ENCODE assay signal across 1 cellular context in genomic region chr2:44167908-44168683, GRCh38.
TF ChIP-seq lines count a peak whose summit lies in the region.

No MANE protein-coding gene starts in this region.

TF ChIP-seq in HCT116, 20 proteins besides CTCF, POLR2A, EP300 and RAD21 (continued from another document):
- TF ChIP-seq, protein P1, sequence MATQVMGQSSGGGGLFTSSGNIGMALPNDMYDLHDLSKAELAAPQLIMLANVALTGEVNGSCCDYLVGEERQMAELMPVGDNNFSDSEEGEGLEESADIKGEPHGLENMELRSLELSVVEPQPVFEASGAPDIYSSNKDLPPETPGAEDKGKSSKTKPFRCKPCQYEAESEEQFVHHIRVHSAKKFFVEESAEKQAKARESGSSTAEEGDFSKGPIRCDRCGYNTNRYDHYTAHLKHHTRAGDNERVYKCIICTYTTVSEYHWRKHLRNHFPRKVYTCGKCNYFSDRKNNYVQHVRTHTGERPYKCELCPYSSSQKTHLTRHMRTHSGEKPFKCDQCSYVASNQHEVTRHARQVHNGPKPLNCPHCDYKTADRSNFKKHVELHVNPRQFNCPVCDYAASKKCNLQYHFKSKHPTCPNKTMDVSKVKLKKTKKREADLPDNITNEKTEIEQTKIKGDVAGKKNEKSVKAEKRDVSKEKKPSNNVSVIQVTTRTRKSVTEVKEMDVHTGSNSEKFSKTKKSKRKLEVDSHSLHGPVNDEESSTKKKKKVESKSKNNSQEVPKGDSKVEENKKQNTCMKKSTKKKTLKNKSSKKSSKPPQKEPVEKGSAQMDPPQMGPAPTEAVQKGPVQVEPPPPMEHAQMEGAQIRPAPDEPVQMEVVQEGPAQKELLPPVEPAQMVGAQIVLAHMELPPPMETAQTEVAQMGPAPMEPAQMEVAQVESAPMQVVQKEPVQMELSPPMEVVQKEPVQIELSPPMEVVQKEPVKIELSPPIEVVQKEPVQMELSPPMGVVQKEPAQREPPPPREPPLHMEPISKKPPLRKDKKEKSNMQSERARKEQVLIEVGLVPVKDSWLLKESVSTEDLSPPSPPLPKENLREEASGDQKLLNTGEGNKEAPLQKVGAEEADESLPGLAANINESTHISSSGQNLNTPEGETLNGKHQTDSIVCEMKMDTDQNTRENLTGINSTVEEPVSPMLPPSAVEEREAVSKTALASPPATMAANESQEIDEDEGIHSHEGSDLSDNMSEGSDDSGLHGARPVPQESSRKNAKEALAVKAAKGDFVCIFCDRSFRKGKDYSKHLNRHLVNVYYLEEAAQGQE (IDR thresholded peaks at IDR 0.05; ENCODE audit: low read depth), result no peak
- TF ChIP-seq JUND (IDR thresholded peaks at IDR 0.05) (no peak), FOSL1 (IDR thresholded peaks at IDR 0.05; ENCODE audit: low read depth) (no peak), ELF1 (IDR thresholded peaks at IDR 0.05; ENCODE audit: borderline replicate concordance, low read depth) (peak; percentile 64), ZBTB33 (IDR thresholded peaks at IDR 0.05; ENCODE audit: extremely low read depth, insufficient replicate concordance, low read length) (peak; percentile 52), EGR1 (IDR thresholded peaks at IDR 0.05; ENCODE audit: low read depth) (peak; percentile 91), TCF7L2 (IDR thresholded peaks at IDR 0.05; ENCODE audit: borderline replicate concordance, extremely low read depth, insufficient read depth, insufficient read length) (no peak), ZNF274 (IDR thresholded peaks at IDR 0.05; ENCODE audit: low read depth, low read length) (no peak), EZH2 (IDR thresholded peaks at IDR 0.05) (no peak), CEBPB (IDR thresholded peaks at IDR 0.05; ENCODE audit: low read depth) (no peak), ZFX (IDR thresholded peaks at IDR 0.05) (no peak), SIN3A (IDR thresholded peaks at IDR 0.05; ENCODE audit: low read depth) (no peak), YY1 (IDR thresholded peaks at IDR 0.05; ENCODE audit: extremely low read depth, insufficient replicate concordance, low read depth, low read length) (peak; percentile 5), CBX3 (IDR thresholded peaks at IDR 0.05; ENCODE audit: low read depth) (0 out of 2 replicates have a peak, but pooled peaks have one; percentile 46), SP1 (IDR thresholded peaks at IDR 0.05; ENCODE audit: low read depth) (peak; percentile 95), POLR2AphosphoS5 (IDR thresholded peaks at IDR 0.05; ENCODE audit: low read depth, low read length) (peak; percentile 57), EZH2phosphoT487 (IDR thresholded peaks at IDR 0.05; ENCODE audit: borderline replicate concordance) (no peak), SRF (IDR thresholded peaks at IDR 0.05; ENCODE audit: low read depth) (peak; percentile 69)
- TF ChIP-seq, protein P2, sequence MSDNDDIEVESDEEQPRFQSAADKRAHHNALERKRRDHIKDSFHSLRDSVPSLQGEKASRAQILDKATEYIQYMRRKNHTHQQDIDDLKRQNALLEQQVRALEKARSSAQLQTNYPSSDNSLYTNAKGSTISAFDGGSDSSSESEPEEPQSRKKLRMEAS (IDR thresholded peaks at IDR 0.05), result peak; percentile 90
